ENCODE assay signal across 17 cellular contexts in genomic region chr2:137870682-137871081, GRCh38.
DNase-seq lines count a peak whose midpoint lies in the region; ATAC-seq, FAIRE-seq and TF ChIP-seq lines count a peak whose summit lies in the region.
"Had no signal": no experiment of that assay in that cellular context is flagged by ENCODE, and none has a peak within 500 bp of the region (broad histone marks: within the 10 kb centered on the region; RNA-seq: fewer than 3 reads in every experiment).

No MANE protein-coding gene starts in this region.

- no peak for DNase-seq in GM19239 (ENCODE audit: insufficient read length, low spot score)
- peak; percentile 40 for DNase-seq in kidney tubule cell (ENCODE audit: low spot score)
- no peak for DNase-seq in left ventricle myocardium superior
- no peak for DNase-seq in ecto neural progenitor cell (ENCODE audit: low spot score)
- DNase-seq in D721Med (ENCODE audit: insufficient read length, low spot score) = no peak
- no peak for DNase-seq in stimulated activated CD4-positive, alpha-beta T cell treated with anti-CD3 and anti-CD28 coated beads, Interleukin-4, amount 100 ng/mL, for 4 hours
- DNase-seq: anterior cingulate cortex, C1 segment of cervical spinal cord, KBM-7, NCI-H1417, NCI-H226, trophoblast cell had no signal

- intact Hi-C loops in left ventricle myocardium superior (cut with micrococcal nuclease) = no loop called here

- ATAC-seq in HG02571 (IDR thresholded peaks at IDR 0.05; ENCODE audit: unreplicated experiment) (peak; percentile 72), HG03175 (IDR thresholded peaks at IDR 0.05; ENCODE audit: unreplicated experiment) (peak; percentile 82), left ventricle myocardium superior (no peak)
- ATAC-seq: GM23338; stimulated activated memory B cell treated with anti-CD40 and anti-IgM and Interleukin-4, amounts not matched to agents 10 μg/mL and 1 μg/mL and 100 μg/mL, for 72 hours had no signal

- peak; percentile 14 for FAIRE-seq in GM19239 (lab: Jason Lieb, UNC)
- no peak for FAIRE-seq in D721Med (lab: Jason Lieb, UNC)
- FAIRE-seq: GM12891 had no signal

- no peak for TF ChIP-seq CTCF in D721Med (IDR thresholded peaks at IDR 0.05; ENCODE audit: insufficient read depth, missing control alignments)
